Comparison of ENCODE assay signal across 8 cellular contexts in the genomic region with DNA sequence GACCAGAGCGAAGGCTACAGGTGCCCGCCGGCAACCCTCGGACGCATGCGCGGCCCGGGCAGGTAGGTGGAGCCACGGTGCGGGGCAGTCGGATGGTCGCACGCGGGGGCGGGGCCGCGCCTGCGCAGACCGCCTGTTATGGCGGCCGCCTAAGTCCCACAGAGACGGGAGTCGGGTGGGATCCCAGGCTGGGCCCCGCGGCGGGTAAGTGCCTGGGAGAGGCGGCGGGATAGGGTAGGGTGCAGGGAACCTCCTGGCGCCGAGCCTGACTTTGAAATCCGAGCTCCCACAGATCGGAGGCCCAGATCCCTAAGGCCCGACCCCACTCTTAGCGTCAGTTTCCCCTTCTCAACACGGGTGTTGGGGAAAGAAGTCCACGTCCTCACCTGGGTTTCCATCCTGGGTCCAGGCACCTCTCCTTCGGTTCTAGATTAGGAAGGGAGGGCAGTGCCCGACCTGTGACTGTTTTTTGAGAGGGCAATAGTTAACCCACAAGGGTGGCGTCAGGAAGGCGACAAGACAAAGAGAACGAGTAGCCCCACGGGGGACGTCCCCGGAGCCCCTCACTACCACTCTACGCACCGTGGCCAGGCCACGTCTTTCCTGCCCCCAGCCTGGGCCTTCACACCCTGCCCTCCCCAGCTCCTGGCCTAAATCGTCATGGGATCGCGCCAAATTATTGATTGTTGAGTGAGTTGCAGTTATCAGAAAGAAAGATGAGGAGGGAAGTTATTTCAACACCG. TPM values are rescaled to one million over a fixed set of nuclear protein-coding genes. Genes with fewer than 3 reads are reported as not detected.
DNase-seq lines count a peak whose midpoint lies in the region; ATAC-seq and TF ChIP-seq lines count a peak whose summit lies in the region.

METTL22 (plus strand) TSS at position 127 of the 743 bp plus-strand sequence. CDS start 3,968 bp downstream, outside the sequence.

- H3K27me3 ChIP-seq in prostate gland (replicated peaks; ENCODE audit: insufficient read depth) (no peaks in the 10 kb centered on the region), upper lobe of right lung (no peaks in the 10 kb centered on the region)

- WGBS in prostate gland = under 1% methylated on average over 49 of the region's 51 CpGs

- H3K4me3 ChIP-seq in prostate gland (peak within 1 kb of the TSS; percentile 87 to 92), upper lobe of right lung (peak within 1 kb of the TSS; percentile 85)

- intact Hi-C loops in left ventricle myocardium superior (cut with micrococcal nuclease) (no loop called here), prostate gland (cut with DNase I) (loop anchor here (10.0 kb wide), 1 partner anchor 47 kb away; no protein-coding TSS in a partner anchor), upper lobe of right lung (cut with DNase I) (no loop called here)

- ATAC-seq in HG02870 (IDR thresholded peaks at IDR 0.05; ENCODE audit: unreplicated experiment) = peak; percentile 83
- peak; percentile 99 for ATAC-seq in left ventricle myocardium superior
- ATAC-seq in upper lobe of right lung = peak; percentile 99

- TF ChIP-seq CTCF in prostate gland (IDR thresholded peaks at IDR 0.05) = peak in 2 of 4 experiments; percentile 12 to 26
- TF ChIP-seq CTCF in upper lobe of right lung (IDR thresholded peaks at IDR 0.05) = no peak

- TF ChIP-seq POLR2A in GM15510 (IDR thresholded peaks at IDR 0.05; ENCODE audit: borderline replicate concordance, extremely low read depth, insufficient read length) (peak; percentile 82), prostate gland (IDR thresholded peaks at IDR 0.05) (peak; percentile 81)

- H3K4me1 ChIP-seq in prostate gland (replicated peaks) (peaks cover 4% of the 10 kb centered on the region), upper lobe of right lung (peaks cover 7% of the 10 kb centered on the region)

- H3K36me3 ChIP-seq in prostate gland = no peaks in the 10 kb centered on the region
- peaks cover 17% of the 10 kb centered on the region for H3K36me3 ChIP-seq in upper lobe of right lung

- DNase-seq in NCI-H1694 (lab: John Stamatoyannopoulos, UW) (peak; percentile 65), T-helper 2 cell (peak; percentile 86 to 91 (median 89)), amygdala (lab: John Stamatoyannopoulos, UW) (peak in 55 of 56 donors; percentile 25 to 95 (median 75)), left ventricle myocardium superior (peak; percentile 98), prostate gland (ENCODE audit: low spot score) (peak; percentile 81), upper lobe of right lung (peak; percentile 96)

- peak within 1 kb of the TSS; percentile 80 to 81 for H3K27ac ChIP-seq in prostate gland
- H3K27ac ChIP-seq in upper lobe of right lung = peak within 1 kb of the TSS; percentile 91

- H3K9me3 ChIP-seq in prostate gland (no peaks in the 10 kb centered on the region), upper lobe of right lung (no peaks in the 10 kb centered on the region)

RNA-seq across cellular contexts. Expression of gene METTL22, which starts in this region (rescaled TPM):
- total RNA-seq in left ventricle myocardium superior (28.6 TPM), prostate gland (10 to 100 TPM; 16.3 to 56.6 TPM), upper lobe of right lung (38.6 TPM)

Comparison
In these comparisons a context has a peak if more than half of its experiments do, and no peak if none do; other contexts are left out.
1. Peak in every context shown above with its lines: DNase-seq, ATAC-seq, H3K4me3 ChIP-seq and H3K27ac ChIP-seq.